Comparison of ENCODE assay signal across 20 cellular contexts in genomic region chr4:162056947-162057346, GRCh38.
DNase-seq lines count a peak whose midpoint lies in the region; ATAC-seq and TF ChIP-seq lines count a peak whose summit lies in the region.
"Had no signal": no experiment of that assay in that cellular context is flagged by ENCODE, and none has a peak within 500 bp of the region (broad histone marks: within the 10 kb centered on the region; RNA-seq: fewer than 3 reads in every experiment).

No MANE protein-coding gene starts in this region.

- ATAC-seq in GM23338 (peak; percentile 42; the same call in 2 of the 3 replicates), HG03442 (IDR thresholded peaks at IDR 0.05; ENCODE audit: unreplicated experiment) (no peak), HG03432 (IDR thresholded peaks at IDR 0.05; ENCODE audit: unreplicated experiment) (no peak)
- ATAC-seq: sciatic nerve had no signal

- peak overlapping the region; percentile 15; the same call in 1 of the 2 replicates for H2AFZ ChIP-seq in GM23338

- H3K27me3 Mint-ChIP-seq in GM23338 (ENCODE audit: insufficient read depth, low read depth, poor library complexity), result no peaks in the 10 kb centered on the region
- H3K27me3 Mint-ChIP-seq: activated CD4-positive, alpha-beta T cell treated with anti-CD3 and anti-CD28 coated beads, Interleukin-2, amount 10 ng/mL, durations not matched to agents 24 days and 14 days had no signal

- H3K36me3 ChIP-seq in GM23338 (ENCODE audit: insufficient read depth), result no peaks in the 10 kb centered on the region
- no peaks in the 10 kb centered on the region for H3K36me3 ChIP-seq in endocrine pancreas (ENCODE audit: control insufficient read depth, insufficient read depth, low read length)
- H3K36me3 ChIP-seq: neutrophil, Peyer's patch, uterus had no signal

- H4K20me1 ChIP-seq in GM23338 (replicated peaks; ENCODE audit: insufficient read depth), result no peaks in the 10 kb centered on the region

- peaks cover 9% of the 10 kb centered on the region for H3K4me1 Mint-ChIP-seq in GM23338
- H3K4me1 Mint-ChIP-seq: activated CD4-positive, alpha-beta T cell treated with anti-CD3 and anti-CD28 coated beads, Interleukin-2, amount 10 ng/mL, durations not matched to agents 24 days and 14 days had no signal

- H3K4me3 ChIP-seq in GM23338 (no peak overlapping the region), endocrine pancreas (ENCODE audit: control insufficient read depth, insufficient read depth, low read length) (peak overlapping the region; percentile 49)
- H3K4me3 ChIP-seq: Peyer's patch, uterus had no signal

- H3K27ac ChIP-seq in GM23338 (ENCODE audit: low read depth), result no peak overlapping the region
- H3K27ac ChIP-seq: neutrophil, Peyer's patch, uterus had no signal

- H3K36me3 Mint-ChIP-seq in GM23338 (ENCODE audit: low read depth), result no peaks in the 10 kb centered on the region

- no peaks in the 10 kb centered on the region for H3K9me2 ChIP-seq in GM23338 (ENCODE audit: insufficient read depth)

- H3F3A ChIP-seq in GM23338 (replicated peaks; ENCODE audit: low read depth), result no peaks in the 10 kb centered on the region

- no peaks in the 10 kb centered on the region for H3K9me3 ChIP-seq in endocrine pancreas (ENCODE audit: control insufficient read depth, low read length)
- H3K9me3 ChIP-seq: neutrophil, Peyer's patch, uterus had no signal

- DNase-seq in GM23338 (ENCODE audit: low spot score), result peak; percentile 25
- peak; percentile 7 for DNase-seq in SHP77 treated with DMSO at 0.1 percent for 48 hours (lab: John Stamatoyannopoulos, UW)
- peak; percentile 1 for DNase-seq in non-pigmented ciliary epithelial cell (ENCODE audit: low read depth)
- DNase-seq in NAMALWA (ENCODE audit: low spot score), result no peak
- no peak for DNase-seq in activated CD4-positive, alpha-beta T cell treated with anti-CD3 and anti-CD28 coated beads for 1 hour
- DNase-seq: activated CD4-positive, alpha-beta T cell treated with anti-CD3 and anti-CD28 coated beads, Interleukin-2, amount 10 ng/mL, durations not matched to agents 24 days and 14 days; activated gamma-delta T cell treated with Interleukin-2 at 50 U/mL for 16 hours; hippocampal formation; KG1; left cardiac atrium; NCI-H1092; NCI-H2107; Peyer's patch; stimulated activated CD4-positive, alpha-beta T cell treated with anti-CD3 and anti-CD28 coated beads, Interleukin-2, amount 100 ng/mL, for 48 hours; uterus had no signal

- peak overlapping the region; percentile 41 for H3K9ac ChIP-seq in endocrine pancreas (ENCODE audit: control insufficient read depth, insufficient read depth, low read length)

- H3K79me2 ChIP-seq in GM23338 (replicated peaks; ENCODE audit: insufficient read depth), result no peaks in the 10 kb centered on the region

- H3K4me1 ChIP-seq in GM23338 (ENCODE audit: insufficient read depth), result peaks cover 12% of the 10 kb centered on the region
- peaks cover 8% of the 10 kb centered on the region for H3K4me1 ChIP-seq in endocrine pancreas (ENCODE audit: control insufficient read depth, insufficient read depth, low read length)
- H3K4me1 ChIP-seq: Peyer's patch, uterus had no signal

- TF ChIP-seq CTCF in GM23338 (conservative IDR thresholded peaks at IDR 0.05; ENCODE audit: low read depth in 2 of 2), result no peak

- H3K27me3 ChIP-seq in GM23338 (ENCODE audit: insufficient read depth) (no peaks in the 10 kb centered on the region), endocrine pancreas (ENCODE audit: control insufficient read depth, insufficient read depth, low read length) (no peaks in the 10 kb centered on the region)
- H3K27me3 ChIP-seq: neutrophil, Peyer's patch, uterus had no signal

- H3K9me3 Mint-ChIP-seq in GM23338, result no peaks in the 10 kb centered on the region
- H3K9me3 Mint-ChIP-seq: activated CD4-positive, alpha-beta T cell treated with anti-CD3 and anti-CD28 coated beads, Interleukin-2, amount 10 ng/mL, durations not matched to agents 24 days and 14 days had no signal

- peak overlapping the region; percentile 1; the same call in 1 of the 2 replicates for H3K27ac Mint-ChIP-seq in GM23338
- H3K27ac Mint-ChIP-seq: activated CD4-positive, alpha-beta T cell treated with anti-CD3 and anti-CD28 coated beads, Interleukin-2, amount 10 ng/mL, durations not matched to agents 24 days and 14 days had no signal

- no peak overlapping the region for H3K4me2 ChIP-seq in GM23338

- H3K4me3 Mint-ChIP-seq in GM23338, result no peak overlapping the region
- H3K4me3 Mint-ChIP-seq: activated CD4-positive, alpha-beta T cell treated with anti-CD3 and anti-CD28 coated beads, Interleukin-2, amount 10 ng/mL, durations not matched to agents 24 days and 14 days had no signal

TF ChIP-seq in GM23338, 12 proteins besides CTCF, POLR2A, EP300 and RAD21:
- no peak for TF ChIP-seq CREB1 (CRISPR knock-in tag; IDR thresholded peaks at IDR 0.05; ENCODE audit: low read depth)

Comparison
In these comparisons a context has a peak if more than half of its experiments do, and no peak if none do; other contexts are left out.
1. DNase-seq: peak in GM23338 (single experiment), SHP77 treated with DMSO at 0.1 percent for 48 hours (single experiment) and non-pigmented ciliary epithelial cell (single experiment); none in NAMALWA (single experiment) and activated CD4-positive, alpha-beta T cell treated with anti-CD3 and anti-CD28 coated beads for 1 hour (single experiment).